ENCODE assay signal across 16 cellular contexts in genomic region chr4:20431422-20432014, GRCh38.
DNase-seq lines count a peak whose midpoint lies in the region; ATAC-seq, FAIRE-seq and TF ChIP-seq lines count a peak whose summit lies in the region.
"Had no signal": no experiment of that assay in that cellular context is flagged by ENCODE, and none has a peak within 500 bp of the region (broad histone marks: within the 10 kb centered on the region; RNA-seq: fewer than 3 reads in every experiment).

No MANE protein-coding gene starts in this region.

- H3K9me3 ChIP-seq in gastroesophageal sphincter = no peaks in the 10 kb centered on the region
- H3K9me3 ChIP-seq in CD8-positive, alpha-beta memory T cell (ENCODE audit: low read length) = no peaks in the 10 kb centered on the region
- H3K9me3 ChIP-seq: ascending aorta had no signal

- no peaks in the 10 kb centered on the region for H3K27me3 Mint-ChIP-seq in CD8-positive, alpha-beta memory T cell

- peak overlapping the region; percentile 10 to 13 for H3K4me3 ChIP-seq in gastroesophageal sphincter
- H3K4me3 ChIP-seq in CD8-positive, alpha-beta memory T cell (ENCODE audit: low read length) = no peak overlapping the region
- H3K4me3 ChIP-seq: ascending aorta, skin epidermis had no signal

- no peaks in the 10 kb centered on the region for H3K4me1 Mint-ChIP-seq in CD8-positive, alpha-beta memory T cell
- H3K4me1 Mint-ChIP-seq: immature natural killer cell had no signal

- no peaks in the 10 kb centered on the region for H3K36me3 ChIP-seq in gastroesophageal sphincter
- H3K36me3 ChIP-seq in CD8-positive, alpha-beta memory T cell (ENCODE audit: insufficient read depth, low read length) = no peaks in the 10 kb centered on the region
- H3K36me3 ChIP-seq: ascending aorta had no signal

- H3K27ac Mint-ChIP-seq in CD8-positive, alpha-beta memory T cell = peak overlapping the region in 1 of 8 donors; percentile 69
- H3K27ac Mint-ChIP-seq: activated T-helper 2 cell treated with anti-CD3 and anti-CD28 coated beads, Interferon-gamma antibody, Interleukin-2, Interleukin-4, amounts not matched to agents 10 μg/mL and 5 μg/mL and 100 μg/mL, durations not matched to agents 14 hours and 24 hours and 36 hours; immature natural killer cell had no signal

- no peak for FAIRE-seq in D721Med (lab: Jason Lieb, UNC)
- FAIRE-seq: A204.1 had no signal

- DNase-seq in Right ventricle myocardium inferior (ENCODE audit: missing footprints) (no peak), cardiac septum (ENCODE audit: low spot score) (no peak), omental fat pad (ENCODE audit: low spot score) (no peak), D721Med (ENCODE audit: insufficient read length, low spot score) (no peak), putamen (ENCODE audit: low spot score) (no peak)
- DNase-seq in CD8-positive, alpha-beta memory T cell = no peak
- DNase-seq: immature natural killer cell, NCI-H146, NCI-H510A treated with DMSO at 0.1 percent for 48 hours, substantia nigra had no signal

- intact Hi-C loops in Right ventricle myocardium inferior (cut with DNase I) (no loop called here), cardiac septum (cut with DNase I) (no loop called here)

- peak overlapping the region in 3 of 4 donors; percentile 60 to 66 (median 61) for H3K27ac ChIP-seq in gastroesophageal sphincter
- H3K27ac ChIP-seq in CD8-positive, alpha-beta memory T cell (ENCODE audit: low read depth, low read length) = no peak overlapping the region
- H3K27ac ChIP-seq: ascending aorta, skin epidermis had no signal

- 49 to 52% methylated on average over 7 to 9 of the region's 9 CpGs for WGBS in gastroesophageal sphincter (ENCODE audit: low coverage in 1 of 2), 2 donors

- CTCF ChIA-PET in CD8-positive, alpha-beta memory T cell (lab: Charles Lee) = no interaction called here

- ATAC-seq in Right ventricle myocardium inferior (peak; percentile 75), gastroesophageal sphincter (peak; percentile 44), omental fat pad (ENCODE audit: low FRiP score) (peak; percentile 58), GM18861 (IDR thresholded peaks at IDR 0.05; ENCODE audit: unreplicated experiment) (no peak)

- H3K9me3 Mint-ChIP-seq in CD8-positive, alpha-beta memory T cell = no peaks in the 10 kb centered on the region
- H3K9me3 Mint-ChIP-seq: activated T-helper 2 cell treated with anti-CD3 and anti-CD28 coated beads, Interferon-gamma antibody, Interleukin-2, Interleukin-4, amounts not matched to agents 10 μg/mL and 5 μg/mL and 100 μg/mL, durations not matched to agents 14 hours and 24 hours and 36 hours had no signal

- no peak overlapping the region for H3K4me3 Mint-ChIP-seq in CD8-positive, alpha-beta memory T cell
- H3K4me3 Mint-ChIP-seq: immature natural killer cell had no signal

- peaks cover 4 to 63% (median 10%) of the 10 kb centered on the region in 3 donors for H3K4me1 ChIP-seq in gastroesophageal sphincter
- H3K4me1 ChIP-seq in CD8-positive, alpha-beta memory T cell (ENCODE audit: insufficient read depth, low read length) = no peaks in the 10 kb centered on the region
- H3K4me1 ChIP-seq: ascending aorta had no signal

- TF ChIP-seq CTCF in gastroesophageal sphincter (IDR thresholded peaks at IDR 0.05) = peak in 2 of 4 experiments; percentile 20 to 23
- TF ChIP-seq CTCF in omental fat pad (IDR thresholded peaks at IDR 0.05) = no peak
- no peak for TF ChIP-seq CTCF in D721Med (IDR thresholded peaks at IDR 0.05; ENCODE audit: insufficient read depth, missing control alignments)

- no peaks in the 10 kb centered on the region for H3K36me3 Mint-ChIP-seq in CD8-positive, alpha-beta memory T cell
- H3K36me3 Mint-ChIP-seq: immature natural killer cell had no signal

- TF ChIP-seq POLR2A in gastroesophageal sphincter (IDR thresholded peaks at IDR 0.05) = no peak

- no peak for TF ChIP-seq EP300 in gastroesophageal sphincter (IDR thresholded peaks at IDR 0.05)

- no peaks in the 10 kb centered on the region for H3K27me3 ChIP-seq in gastroesophageal sphincter
- H3K27me3 ChIP-seq in CD8-positive, alpha-beta memory T cell (ENCODE audit: insufficient read depth, low read length, poor library complexity, severe bottlenecking) = no peaks in the 10 kb centered on the region
- H3K27me3 ChIP-seq: ascending aorta had no signal

- POLR2A ChIA-PET in CD8-positive, alpha-beta memory T cell (lab: Charles Lee) = no interaction called here
